In the genomic region with DNA sequence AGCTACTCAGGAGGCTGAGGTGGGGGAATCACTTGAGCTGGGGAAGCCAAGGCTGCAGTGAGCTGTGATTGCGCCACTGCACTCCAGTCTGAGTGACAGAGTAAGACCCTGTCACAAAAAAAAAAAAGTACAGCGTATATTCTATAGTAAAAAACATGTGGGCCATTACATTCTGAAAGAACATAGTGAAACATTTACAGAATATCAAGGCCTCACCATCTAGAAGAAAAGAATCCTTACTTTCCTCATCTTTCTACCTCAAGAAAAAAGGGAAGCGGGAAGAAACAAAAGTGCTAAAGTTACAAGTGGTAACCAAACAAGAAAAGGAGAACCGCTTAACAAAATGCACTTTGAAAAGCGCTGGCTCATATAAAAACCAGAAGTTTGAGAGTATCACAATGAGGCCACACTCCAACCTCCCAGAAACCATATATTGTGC, we compare ENCODE assay signal across 15 cellular contexts. TPM values are rescaled to one million over a fixed set of nuclear protein-coding genes. Genes with fewer than 3 reads are reported as not detected.
DNase-seq lines count a peak whose midpoint lies in the region; ATAC-seq and TF ChIP-seq lines count a peak whose summit lies in the region.
"Had no signal": no experiment of that assay in that cellular context is flagged by ENCODE, and none has a peak within 500 bp of the region (broad histone marks: within the 10 kb centered on the region; RNA-seq: fewer than 3 reads in every experiment).

No MANE protein-coding gene starts in this region.

- no peaks in the 10 kb centered on the region for H3K9me2 ChIP-seq in SK-N-SH

- CTCF ChIA-PET in SK-N-SH (lab: Yijun Ruan, JAX), result no interaction called here

- no peaks in the 10 kb centered on the region for H3F3A ChIP-seq in SK-N-SH (replicated peaks; ENCODE audit: insufficient read depth)

- no peak for TF ChIP-seq EP300 in SK-N-SH (IDR thresholded peaks at IDR 0.05; ENCODE audit: borderline replicate concordance in 1 of 2, low read depth in 1 of 2, low read length in 1 of 2)

- TF ChIP-seq CTCF in WERI-Rb-1 (IDR thresholded peaks at IDR 0.05; ENCODE audit: low read depth, low read length) (no peak), upper lobe of right lung (IDR thresholded peaks at IDR 0.05) (no peak), SK-N-SH (IDR thresholded peaks at IDR 0.05) (no peak)

- no peaks in the 10 kb centered on the region for H3K9me3 ChIP-seq in WERI-Rb-1 (ENCODE audit: severe bottlenecking)
- no peaks in the 10 kb centered on the region for H3K9me3 ChIP-seq in upper lobe of right lung
- no peaks in the 10 kb centered on the region for H3K9me3 ChIP-seq in SK-N-SH

- peak overlapping the region; percentile 31; the same call in 1 of the 2 replicates for H3K27ac ChIP-seq in WERI-Rb-1
- H3K27ac ChIP-seq in upper lobe of right lung, result no peak overlapping the region
- no peak overlapping the region for H3K27ac ChIP-seq in SK-N-SH (ENCODE audit: low read depth in 2 of 2, low read length in 1 of 2)

- H3K9ac ChIP-seq in SK-N-SH, result no peak overlapping the region

- H4K20me1 ChIP-seq in SK-N-SH (ENCODE audit: insufficient read depth), result no peaks in the 10 kb centered on the region

- H3K4me3 ChIP-seq in WERI-Rb-1 (ENCODE audit: low read depth, low read length), result no peak overlapping the region
- H3K4me3 ChIP-seq in upper lobe of right lung, result no peak overlapping the region
- no peak overlapping the region for H3K4me3 ChIP-seq in SK-N-SH (ENCODE audit: low read depth in 2 of 2, low read length in 1 of 2)

- peak; percentile 43 for ATAC-seq in GM21381 (IDR thresholded peaks at IDR 0.05; ENCODE audit: unreplicated experiment)
- ATAC-seq in upper lobe of right lung, result peak; percentile 77
- ATAC-seq: activated naive CD8-positive, alpha-beta T cell treated with anti-CD3 and anti-CD28 coated beads, Interleukin-2, amount 50 U/mL, for 24 hours had no signal

- DNase-seq in Kasumi-1 (lab: John Stamatoyannopoulos, UW), result peak; percentile 68 to 81
- DNase-seq in WERI-Rb-1, result no peak
- DNase-seq in upper lobe of right lung, result no peak
- DNase-seq in NCI-H2081 (lab: John Stamatoyannopoulos, UW), result no peak
- no peak for DNase-seq in HT-29 (ENCODE audit: low spot score)
- DNase-seq in SK-N-SH, result no peak
- DNase-seq: activated naive CD8-positive, alpha-beta T cell treated with anti-CD3 and anti-CD28 coated beads, Interleukin-2, amount 50 U/mL, for 24 hours; DMS 273 treated with DMSO at 0.1 percent for 48 hours; HCEC 1CT; NCI-H1105; NCI-H526 treated with DMSO at 0.1 percent for 48 hours; nucleus accumbens; stimulated activated naive CD4-positive, alpha-beta T cell; T-helper 2 cell had no signal

- no peak overlapping the region for H3K4me2 ChIP-seq in SK-N-SH

- 47% methylated on average over 5 of the region's 5 CpGs for WGBS in SK-N-SH (ENCODE audit: low lambda C conversion rate)

- H3K4me1 ChIP-seq in upper lobe of right lung (peaks cover 5% of the 10 kb centered on the region), SK-N-SH (ENCODE audit: control insufficient read depth in 1 of 2, insufficient read depth in 2 of 2, low read depth in 1 of 2, low read length in 1 of 2) (no peaks in the 10 kb centered on the region)

- no peaks in the 10 kb centered on the region for H3K79me2 ChIP-seq in SK-N-SH (ENCODE audit: insufficient read depth)

- H3K27me3 ChIP-seq in WERI-Rb-1 (ENCODE audit: insufficient read depth, low read depth, severe bottlenecking) (no peaks in the 10 kb centered on the region), upper lobe of right lung (peaks cover 2% of the 10 kb centered on the region), SK-N-SH (ENCODE audit: insufficient read depth) (no peaks in the 10 kb centered on the region)

- POLR2A ChIA-PET in SK-N-SH (lab: Yijun Ruan, JAX), result no interaction called here

- H3K36me3 ChIP-seq in WERI-Rb-1, result no peaks in the 10 kb centered on the region
- no peaks in the 10 kb centered on the region for H3K36me3 ChIP-seq in upper lobe of right lung
- H3K36me3 ChIP-seq in SK-N-SH (replicated peaks in 1 of 2; ENCODE audit: control insufficient read depth in 1 of 2, insufficient read depth in 2 of 2, low read length in 1 of 2), result no peaks in the 10 kb centered on the region

- no peak for TF ChIP-seq RAD21 in SK-N-SH (IDR thresholded peaks at IDR 0.05; ENCODE audit: low read length)

- no peak overlapping the region for H2AFZ ChIP-seq in SK-N-SH (ENCODE audit: low read depth)

- intact Hi-C loops in upper lobe of right lung (cut with DNase I), result no loop called here

TF ChIP-seq in SK-N-SH, 30 proteins besides CTCF, POLR2A, EP300 and RAD21:
- TF ChIP-seq RCOR1 (IDR thresholded peaks at IDR 0.05; ENCODE audit: low read length), result no peak
- no peak for TF ChIP-seq SIN3A (IDR thresholded peaks at IDR 0.05; ENCODE audit: borderline replicate concordance, low read depth, low read length)
- TF ChIP-seq MXI1 (IDR thresholded peaks at IDR 0.05; ENCODE audit: low read depth, low read length), result no peak
- no peak for TF ChIP-seq RXRA (IDR thresholded peaks at IDR 0.05; ENCODE audit: borderline replicate concordance, low read depth)
- no peak for TF ChIP-seq SMC3 (IDR thresholded peaks at IDR 0.05; ENCODE audit: low read depth, low read length)
- TF ChIP-seq RFX5 (IDR thresholded peaks at IDR 0.05; ENCODE audit: low read length), result no peak
- no peak for TF ChIP-seq ELF1 (IDR thresholded peaks at IDR 0.05)
- no peak for TF ChIP-seq TCF12 (IDR thresholded peaks at IDR 0.05)
- TF ChIP-seq YY1 (IDR thresholded peaks at IDR 0.05; ENCODE audit: low read depth), result no peak
- TF ChIP-seq EZH2phosphoT487 (IDR thresholded peaks at IDR 0.05; ENCODE audit: borderline replicate concordance, low read depth), result no peak
- TF ChIP-seq POLR2AphosphoS5 (IDR thresholded peaks at IDR 0.05; ENCODE audit: low read depth, low read length), result no peak

RNA-seq across cellular contexts. Expression of a gene that starts 5.7 kb away (rescaled TPM):
- 63.8 TPM for total RNA-seq in upper lobe of right lung
- 24.2 and 34.7 TPM in 2 replicates for total RNA-seq in HT-29 (2014; rRNA removed; shearing (Covaris generic))
- not detected in 2 replicates for polyA plus RNA-seq in SK-N-SH (2012; rRNA removed)
- not detected in 2 replicates for polyA plus RNA-seq in SK-N-SH (2012; cell fraction: cytosol; rRNA removed)
- polyA plus RNA-seq in SK-N-SH (2012; cell fraction: nucleus; rRNA removed), result not detected in 2 replicates

Comparison
In these comparisons a context has a peak if more than half of its experiments do, and no peak if none do; other contexts are left out.
1. DNase-seq: peak in Kasumi-1 (2 of 2); none in WERI-Rb-1 (single experiment), upper lobe of right lung (single experiment), NCI-H2081 (0 of 2), HT-29 (single experiment) and SK-N-SH (single experiment).